ENCODE assay signal across 15 cellular contexts in the genomic region with DNA sequence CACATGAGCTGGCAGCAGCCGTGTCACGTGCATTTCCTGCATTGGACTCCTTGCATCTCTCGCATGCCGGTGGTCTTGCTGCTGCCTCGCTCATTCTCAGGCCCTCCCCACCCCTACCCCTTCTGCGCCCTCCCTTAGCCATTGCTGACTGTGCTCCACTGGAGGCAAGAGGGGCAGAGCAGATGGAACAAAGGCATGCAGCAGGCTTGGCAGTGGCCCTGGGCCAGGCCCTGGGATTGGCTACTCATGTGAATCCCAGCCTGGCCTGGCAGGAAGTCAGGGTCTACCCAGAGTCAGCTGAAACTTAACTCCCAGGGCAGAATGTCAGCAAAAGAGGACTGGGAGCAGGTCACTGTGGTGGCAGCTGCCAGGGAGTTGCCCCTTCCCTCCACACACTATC.
DNase-seq lines count a peak whose midpoint lies in the region; ATAC-seq and TF ChIP-seq lines count a peak whose summit lies in the region.
"Had no signal": no experiment of that assay in that cellular context is flagged by ENCODE, and none has a peak within 500 bp of the region (broad histone marks: within the 10 kb centered on the region; RNA-seq: fewer than 3 reads in every experiment).

No MANE protein-coding gene starts in this region.

- WGBS in heart right ventricle, 2 donors, result 41 to 61% methylated on average over 6 of the region's 6 CpGs
- WGBS in psoas muscle, 3 donors, result 30 to 47% (median 37%) methylated on average over 6 of the region's 6 CpGs

- H3K4me3 ChIP-seq in heart right ventricle (no peak overlapping the region), psoas muscle (no peak overlapping the region)
- H3K4me3 ChIP-seq: colonic mucosa, pancreas had no signal

- DNase-seq in DMS 273 treated with DMSO at 0.1 percent for 48 hours (lab: John Stamatoyannopoulos, UW) (peak; percentile 15), anterior cingulate cortex (lab: John Stamatoyannopoulos, UW) (peak in 41 of 58 donors; percentile 7 to 90 (median 46)), heart right ventricle (peak; percentile 79), psoas muscle (peak; percentile 81 to 94), GM03348 (ENCODE audit: low spot score) (no peak), DMS53 (lab: John Stamatoyannopoulos, UW) (no peak)
- DNase-seq: activated CD8-positive, alpha-beta memory T cell treated with anti-CD3 and anti-CD28 coated beads, Interleukin-2, amount 50 U/mL, for 4 hours; activated naive CD8-positive, alpha-beta T cell treated with anti-CD3 and anti-CD28 coated beads for 36 hours; colonic mucosa; KBM-7; NCI-H1694 treated with DMSO at 0.1 percent for 48 hours had no signal

- H3K27ac ChIP-seq in heart right ventricle (peak overlapping the region in 8 of 10 donors; percentile 25 to 76 (median 66)), psoas muscle (peak overlapping the region; percentile 79)
- H3K27ac ChIP-seq: colonic mucosa, pancreas, VCaP had no signal

- H3K9me3 ChIP-seq in heart right ventricle (no peaks in the 10 kb centered on the region), psoas muscle (no peaks in the 10 kb centered on the region)
- H3K9me3 ChIP-seq: colonic mucosa, pancreas had no signal

- peaks cover 2 to 32% (median 15%) of the 10 kb centered on the region in 9 donors for H3K4me1 ChIP-seq in heart right ventricle
- peaks cover 48% of the 10 kb centered on the region for H3K4me1 ChIP-seq in psoas muscle
- H3K4me1 ChIP-seq: colonic mucosa, pancreas had no signal

- intact Hi-C loops in heart right ventricle (cut with DNase I), result no loop called here
- intact Hi-C loops in psoas muscle (cut with DNase I), result no loop called here

- ATAC-seq in heart right ventricle (peak; percentile 85 to 96 (median 92)), psoas muscle (peak; percentile 90 to 93 (median 91)), GM18867 (IDR thresholded peaks at IDR 0.05; ENCODE audit: unreplicated experiment) (no peak), GM18870 (IDR thresholded peaks at IDR 0.05; ENCODE audit: unreplicated experiment) (no peak)

- H3K27me3 ChIP-seq in heart right ventricle (no peaks in the 10 kb centered on the region), psoas muscle (ENCODE audit: insufficient read depth in 3 of 3, low read length in 2 of 3) (no peaks in the 10 kb centered on the region)
- H3K27me3 ChIP-seq: colonic mucosa, pancreas had no signal

- TF ChIP-seq CTCF in heart right ventricle (IDR thresholded peaks at IDR 0.05) (no peak), psoas muscle (IDR thresholded peaks at IDR 0.05) (no peak)

- H3K36me3 ChIP-seq in heart right ventricle (peaks cover 0 to 71% (median 0%) of the 10 kb centered on the region in 9 donors), psoas muscle (ENCODE audit: insufficient read depth in 1 of 2, low read depth in 1 of 2) (peaks cover 0 to 66% of the 10 kb centered on the region in 2 donors)
- H3K36me3 ChIP-seq: colonic mucosa, pancreas had no signal

Comparison
In these comparisons a context has a peak if more than half of its experiments do, and no peak if none do; other contexts are left out.
1. DNase-seq: peak in DMS 273 treated with DMSO at 0.1 percent for 48 hours (single experiment), anterior cingulate cortex (41 of 58), heart right ventricle (2 of 2) and psoas muscle (2 of 2); none in GM03348 (single experiment) and DMS53 (single experiment).
2. ATAC-seq: peak in heart right ventricle (8 of 8) and psoas muscle (4 of 4); none in GM18867 (single experiment) and GM18870 (single experiment).